ENCODE assay signal across 1 cellular context in genomic region chr1:144020001-144020738, GRCh38. TPM values are rescaled to one million over a fixed set of nuclear protein-coding genes. Genes with fewer than 3 reads are reported as not detected.
"Had no signal": no experiment of that assay in that cellular context is flagged by ENCODE, and none has a peak within 500 bp of the region (broad histone marks: within the 10 kb centered on the region; RNA-seq: fewer than 3 reads in every experiment).

No MANE protein-coding gene starts in this region.

RNA-seq across cellular contexts. Expression of gene FAM72C, which starts 48.4 kb away (rescaled TPM):
- total RNA-seq: skeletal muscle tissue had no signal
